Comparison of ENCODE assay signal across 20 cellular contexts in genomic region chr16:50247906-50248608, GRCh38. TPM values are rescaled to one million over a fixed set of nuclear protein-coding genes. Genes with fewer than 3 reads are reported as not detected.
DNase-seq lines count a peak whose midpoint lies in the region; ATAC-seq, FAIRE-seq and TF ChIP-seq lines count a peak whose summit lies in the region.
"Had no signal": no experiment of that assay in that cellular context is flagged by ENCODE, and none has a peak within 500 bp of the region (broad histone marks: within the 10 kb centered on the region; RNA-seq: fewer than 3 reads in every experiment).

No MANE protein-coding gene starts in this region.

- no peaks in the 10 kb centered on the region for H3K27me3 ChIP-seq in CD8-positive, alpha-beta T cell (ENCODE audit: insufficient read depth, low read length)
- H3K27me3 ChIP-seq in astrocyte (ENCODE audit: insufficient read depth, low read length) = peaks cover 7% of the 10 kb centered on the region
- no peaks in the 10 kb centered on the region for H3K27me3 ChIP-seq in Peyer's patch
- peaks cover 0 to 18% (median 0%) of the 10 kb centered on the region in 45 donors for H3K27me3 ChIP-seq in dorsolateral prefrontal cortex
- H3K27me3 ChIP-seq: brain microvascular endothelial cell had no signal

- no peak for TF ChIP-seq POLR2A in Peyer's patch (IDR thresholded peaks at IDR 0.05)

- no peak overlapping the region for H3K4me2 ChIP-seq in astrocyte (ENCODE audit: low read length)

- no peak overlapping the region for H3K9ac ChIP-seq in astrocyte (ENCODE audit: low read length)

- H3K79me2 ChIP-seq in astrocyte (ENCODE audit: insufficient read depth, low read length) = no peaks in the 10 kb centered on the region

- TF ChIP-seq CTCF in CD8-positive, alpha-beta T cell (IDR thresholded peaks at IDR 0.05) = no peak
- no peak for TF ChIP-seq CTCF in astrocyte (IDR thresholded peaks at IDR 0.05; ENCODE audit: insufficient read depth, low read depth, low read length)
- no peak for TF ChIP-seq CTCF in Peyer's patch (IDR thresholded peaks at IDR 0.05)
- no peak for TF ChIP-seq CTCF in dorsolateral prefrontal cortex (IDR thresholded peaks at IDR 0.05 in 54 of 56, conservative IDR thresholded peaks at IDR 0.05 in 2 of 56; ENCODE audit: low read depth in 1 of 56, partially characterized antibody in 56 of 56)

- H3K9me3 Mint-ChIP-seq in T-helper 1 cell treated with Interleukin-12 subunit alpha and Interleukin-12 subunit beta and Interleukin-4 antibody, amounts not matched to agents 30 μg/mL and 1 μg/mL, for 36 hours = no peaks in the 10 kb centered on the region
- no peaks in the 10 kb centered on the region for H3K9me3 Mint-ChIP-seq in CD8-positive, alpha-beta T cell
- no peaks in the 10 kb centered on the region for H3K9me3 Mint-ChIP-seq in astrocyte (ENCODE audit: unreplicated experiment)
- H3K9me3 Mint-ChIP-seq in natural killer cell treated with Interleukin-12 subunit alpha and Interleukin-12 subunit beta and Interleukin-15 and Interleukin-18, amount 100 ng/mL, for 72 hours = no peaks in the 10 kb centered on the region

- no peaks in the 10 kb centered on the region for H3K36me3 ChIP-seq in CD8-positive, alpha-beta T cell (ENCODE audit: insufficient read depth, low read length)
- H3K36me3 ChIP-seq in astrocyte (ENCODE audit: insufficient read depth, low read length) (no peaks in the 10 kb centered on the region), Peyer's patch (no peaks in the 10 kb centered on the region)
- H3K36me3 ChIP-seq: brain microvascular endothelial cell, left ventricle myocardium inferior had no signal

- no peaks in the 10 kb centered on the region for H3K9me3 ChIP-seq in CD8-positive, alpha-beta T cell (ENCODE audit: low read length)
- H3K9me3 ChIP-seq in astrocyte (ENCODE audit: insufficient read depth, low read depth, low read length) = no peaks in the 10 kb centered on the region
- H3K9me3 ChIP-seq in Peyer's patch = no peaks in the 10 kb centered on the region
- H3K9me3 ChIP-seq: left ventricle myocardium inferior had no signal

- no peaks in the 10 kb centered on the region for H3K36me3 Mint-ChIP-seq in T-helper 1 cell treated with Interleukin-12 subunit alpha and Interleukin-12 subunit beta and Interleukin-4 antibody, amounts not matched to agents 30 μg/mL and 1 μg/mL, for 36 hours (ENCODE audit: low read depth)
- H3K36me3 Mint-ChIP-seq in CD8-positive, alpha-beta T cell = no peaks in the 10 kb centered on the region
- peaks cover 6% of the 10 kb centered on the region for H3K36me3 Mint-ChIP-seq in astrocyte (ENCODE audit: low read depth, unreplicated experiment)
- no peaks in the 10 kb centered on the region for H3K36me3 Mint-ChIP-seq in natural killer cell treated with Interleukin-12 subunit alpha and Interleukin-12 subunit beta and Interleukin-15 and Interleukin-18, amount 100 ng/mL, for 72 hours

- H4K20me1 ChIP-seq in astrocyte (ENCODE audit: insufficient read depth, low read length) = no peaks in the 10 kb centered on the region

- POLR2A ChIA-PET in CD8-positive, alpha-beta T cell (lab: Charles Lee) = interaction anchor here (0.5 to 0.6 kb wide), 2 partner anchors 9 to 25 kb away, joined by 3 read pairs; no protein-coding TSS in a partner anchor

- peaks cover 7% of the 10 kb centered on the region for H3K4me1 ChIP-seq in CD8-positive, alpha-beta T cell (ENCODE audit: insufficient read depth, low read length)
- H3K4me1 ChIP-seq in astrocyte (ENCODE audit: insufficient read depth, low read length) (peaks cover 34% of the 10 kb centered on the region), Peyer's patch (peaks cover 0 to 16% (median 5%) of the 10 kb centered on the region in 4 donors)

- ATAC-seq in CD8-positive, alpha-beta T cell = no peak
- no peak for ATAC-seq in natural killer cell treated with Interleukin-12 subunit alpha and Interleukin-12 subunit beta and Interleukin-15 and Interleukin-18, amount 100 ng/mL, for 72 hours
- ATAC-seq: esophagus mucosa had no signal

- no peak overlapping the region for H3K4me3 ChIP-seq in CD8-positive, alpha-beta T cell (ENCODE audit: low read depth, low read length)
- H3K4me3 ChIP-seq in astrocyte (ENCODE audit: insufficient read depth, low read depth, low read length) (no peak overlapping the region), Peyer's patch (no peak overlapping the region), dorsolateral prefrontal cortex (no peak overlapping the region)
- H3K4me3 ChIP-seq: left ventricle myocardium inferior had no signal

- intact Hi-C loops in CD8-positive, alpha-beta T cell (cut with DNase I, micrococcal nuclease) = loop anchor here in 1 of 2 experiments (5.0 kb wide), 1 partner anchor 34 kb away; no protein-coding TSS in a partner anchor
- intact Hi-C loops in dorsolateral prefrontal cortex (cut with DNase I) = loop anchor here (10.0 kb wide), 3 partner anchors 107 to 417 kb away; partner anchors contain the start of gene NKD1 (in 1 of the 2)

- H3K4me3 Mint-ChIP-seq in T-helper 1 cell treated with Interleukin-12 subunit alpha and Interleukin-12 subunit beta and Interleukin-4 antibody, amounts not matched to agents 30 μg/mL and 1 μg/mL, for 36 hours = peak overlapping the region; percentile 74
- peak overlapping the region; percentile 49 for H3K4me3 Mint-ChIP-seq in CD8-positive, alpha-beta T cell
- peak overlapping the region; percentile 75 for H3K4me3 Mint-ChIP-seq in astrocyte (ENCODE audit: unreplicated experiment)
- H3K4me3 Mint-ChIP-seq in natural killer cell treated with Interleukin-12 subunit alpha and Interleukin-12 subunit beta and Interleukin-15 and Interleukin-18, amount 100 ng/mL, for 72 hours = peak overlapping the region; percentile 69

- peaks cover 2% of the 10 kb centered on the region for H3K27me3 Mint-ChIP-seq in T-helper 1 cell treated with Interleukin-12 subunit alpha and Interleukin-12 subunit beta and Interleukin-4 antibody, amounts not matched to agents 30 μg/mL and 1 μg/mL, for 36 hours (ENCODE audit: low read depth)
- no peaks in the 10 kb centered on the region for H3K27me3 Mint-ChIP-seq in CD8-positive, alpha-beta T cell (ENCODE audit: low read depth)
- no peaks in the 10 kb centered on the region for H3K27me3 Mint-ChIP-seq in astrocyte (ENCODE audit: low read depth, unreplicated experiment)
- H3K27me3 Mint-ChIP-seq in natural killer cell treated with Interleukin-12 subunit alpha and Interleukin-12 subunit beta and Interleukin-15 and Interleukin-18, amount 100 ng/mL, for 72 hours = no peaks in the 10 kb centered on the region

- H2AFZ ChIP-seq in astrocyte (ENCODE audit: low read depth, low read length) = no peak overlapping the region

- FAIRE-seq in astrocyte (lab: Jason Lieb, UNC) = no peak
- FAIRE-seq: H54, RCC 7860 had no signal

- peaks cover 17% of the 10 kb centered on the region for H3K4me1 Mint-ChIP-seq in T-helper 1 cell treated with Interleukin-12 subunit alpha and Interleukin-12 subunit beta and Interleukin-4 antibody, amounts not matched to agents 30 μg/mL and 1 μg/mL, for 36 hours (ENCODE audit: low read depth)
- H3K4me1 Mint-ChIP-seq in CD8-positive, alpha-beta T cell (ENCODE audit: low read depth) = peaks cover 7% of the 10 kb centered on the region
- H3K4me1 Mint-ChIP-seq in astrocyte (ENCODE audit: low read depth, unreplicated experiment) = peaks cover 20% of the 10 kb centered on the region
- peaks cover 14 to 38% of the 10 kb centered on the region in 2 donors for H3K4me1 Mint-ChIP-seq in natural killer cell treated with Interleukin-12 subunit alpha and Interleukin-12 subunit beta and Interleukin-15 and Interleukin-18, amount 100 ng/mL, for 72 hours (ENCODE audit: low read depth in 2 of 2)

- no peak for DNase-seq in T-helper 1 cell
- DNase-seq in CD8-positive, alpha-beta T cell = no peak
- no peak for DNase-seq in astrocyte (ENCODE audit: low read depth)
- no peak for DNase-seq in natural killer cell treated with Interleukin-12 subunit alpha and Interleukin-12 subunit beta and Interleukin-15 and Interleukin-18, amount 100 ng/mL, for 72 hours (ENCODE audit: low spot score)
- DNase-seq in Peyer's patch = no peak
- no peak for DNase-seq in dorsolateral prefrontal cortex
- DNase-seq in hippocampal formation (lab: John Stamatoyannopoulos, UW) = no peak
- DNase-seq: activated gamma-delta T cell treated with Interleukin-2 at 50 U/mL for 16 hours, brain microvascular endothelial cell, DMS53, Kasumi-1, left ventricle myocardium inferior, NCI-H1436 treated with DMSO at 0.1 percent for 48 hours, NCI-H2171 treated with DMSO at 0.1 percent for 48 hours, trophoblast cell had no signal

- CTCF ChIA-PET in CD8-positive, alpha-beta T cell (lab: Charles Lee) = interaction anchor here (0.6 to 1.2 kb wide), 3 partner anchors 30 to 108 kb away, joined by 3 to 4 read pairs (median 4); no protein-coding TSS in a partner anchor

- peak overlapping the region; percentile 57 for H3K27ac Mint-ChIP-seq in T-helper 1 cell treated with Interleukin-12 subunit alpha and Interleukin-12 subunit beta and Interleukin-4 antibody, amounts not matched to agents 30 μg/mL and 1 μg/mL, for 36 hours
- H3K27ac Mint-ChIP-seq in CD8-positive, alpha-beta T cell = no peak overlapping the region
- H3K27ac Mint-ChIP-seq in astrocyte (ENCODE audit: unreplicated experiment) = no peak overlapping the region
- peak overlapping the region; percentile 43 to 93 for H3K27ac Mint-ChIP-seq in natural killer cell treated with Interleukin-12 subunit alpha and Interleukin-12 subunit beta and Interleukin-15 and Interleukin-18, amount 100 ng/mL, for 72 hours

- no peak overlapping the region for H3K27ac ChIP-seq in CD8-positive, alpha-beta T cell (ENCODE audit: low read depth, low read length)
- H3K27ac ChIP-seq in astrocyte (ENCODE audit: low read depth, low read length) (no peak overlapping the region), Peyer's patch (no peak overlapping the region), dorsolateral prefrontal cortex (no peak overlapping the region)
- H3K27ac ChIP-seq: 22Rv1, brain microvascular endothelial cell, left ventricle myocardium inferior had no signal

RNA-seq across cellular contexts. Expression of gene ADCY7, which starts 18.3 kb away (rescaled TPM):
- total RNA-seq in CD8-positive, alpha-beta T cell = 100 to 1,000 TPM; 117 to 126 TPM
- total RNA-seq in astrocyte (30.3 and 33.7 TPM in 2 replicates), Peyer's patch (10 to 100 TPM in 3 of 4 donors, 1 to 10 TPM in 1; 6.5 to 67.7 (median 21.5) TPM), dorsolateral prefrontal cortex (10 to 100 TPM in 115 of 120 experiments, 1 to 10 TPM in 5; 6.5 to 45.5 (median 17.2) TPM)
- total RNA-seq in natural killer cell treated with Interleukin-12 subunit alpha and Interleukin-12 subunit beta and Interleukin-15 and Interleukin-18, amount 100 ng/mL, for 72 hours = 100 to 1,000 TPM; 135 to 186 TPM

Comparison
In these comparisons a context has a peak if more than half of its experiments do, and no peak if none do; other contexts are left out.
1. H3K27ac Mint-ChIP-seq: peak in T-helper 1 cell treated with Interleukin-12 subunit alpha and Interleukin-12 subunit beta and Interleukin-4 antibody, amounts not matched to agents 30 μg/mL and 1 μg/mL, for 36 hours (single experiment) and natural killer cell treated with Interleukin-12 subunit alpha and Interleukin-12 subunit beta and Interleukin-15 and Interleukin-18, amount 100 ng/mL, for 72 hours (2 of 2); none in CD8-positive, alpha-beta T cell (single experiment) and astrocyte (single experiment).
2. Peak in every context shown above with its lines, with median percentiles within 50 percentile points of each other: H3K4me3 Mint-ChIP-seq.